ENCODE assay signal across 9 cellular contexts in the genomic region with DNA sequence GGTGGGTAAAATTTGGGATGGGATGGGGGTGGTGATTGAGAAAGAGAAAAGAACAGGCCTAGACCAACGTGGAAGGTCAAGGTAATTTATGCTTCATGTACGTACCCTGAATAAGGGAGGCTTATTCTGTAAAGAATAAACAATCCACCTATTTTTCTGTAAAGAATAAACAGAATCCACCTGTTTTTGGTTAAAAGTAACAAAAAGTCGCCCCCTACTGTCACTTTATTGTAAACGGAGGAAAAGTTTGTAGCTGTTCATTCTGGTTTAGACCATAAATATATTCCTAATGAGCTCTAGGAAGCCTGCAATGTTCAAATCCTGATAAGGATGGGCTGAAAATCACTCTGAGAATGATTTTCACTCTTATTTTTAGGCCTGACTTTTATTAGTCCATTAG. TPM values are rescaled to one million over a fixed set of nuclear protein-coding genes. Genes with fewer than 3 reads are reported as not detected.
DNase-seq lines count a peak whose midpoint lies in the region; ATAC-seq and TF ChIP-seq lines count a peak whose summit lies in the region.
"Had no signal": no experiment of that assay in that cellular context is flagged by ENCODE, and none has a peak within 500 bp of the region (broad histone marks: within the 10 kb centered on the region; RNA-seq: fewer than 3 reads in every experiment).

No MANE protein-coding gene starts in this region.

- no peaks in the 10 kb centered on the region for H3K36me3 Mint-ChIP-seq in natural killer cell
- H3K36me3 Mint-ChIP-seq in natural killer cell treated with Interleukin-12 subunit alpha and Interleukin-12 subunit beta and Interleukin-15 and Interleukin-18, amount 100 ng/mL, for 72 hours, result peaks cover 6% of the 10 kb centered on the region
- H3K36me3 Mint-ChIP-seq in CD4-positive, alpha-beta memory T cell, result peaks cover 11 to 14% of the 10 kb centered on the region in 2 donors

- DNase-seq in natural killer cell, result no peak
- no peak for DNase-seq in natural killer cell treated with Interleukin-12 subunit alpha and Interleukin-12 subunit beta and Interleukin-15 and Interleukin-18, amount 100 ng/mL, for 72 hours (ENCODE audit: low spot score)
- peak; percentile 28 for DNase-seq in RWPE1 (ENCODE audit: low spot score)
- DNase-seq in globus pallidus (ENCODE audit: low spot score), result peak; percentile 26
- no peak for DNase-seq in SKM-1 (lab: John Stamatoyannopoulos, UW; ENCODE audit: unreplicated experiment)
- DNase-seq in CD4-positive, alpha-beta memory T cell, result no peak

- intact Hi-C loops in natural killer cell (cut with micrococcal nuclease), result no loop called here
- intact Hi-C loops in CD4-positive, alpha-beta memory T cell (cut with micrococcal nuclease), result loop anchor here (5.0 kb wide), 1 partner anchor 484 kb away; a partner anchor contains a TSS

- H3K4me1 ChIP-seq in CD4-positive, alpha-beta memory T cell (ENCODE audit: insufficient read depth, low read length), result no peaks in the 10 kb centered on the region

- H3K27ac Mint-ChIP-seq in natural killer cell, result no peak overlapping the region
- no peak overlapping the region for H3K27ac Mint-ChIP-seq in natural killer cell treated with Interleukin-12 subunit alpha and Interleukin-12 subunit beta and Interleukin-15 and Interleukin-18, amount 100 ng/mL, for 72 hours
- no peak overlapping the region for H3K27ac Mint-ChIP-seq in CD4-positive, alpha-beta memory T cell

- H3K27ac ChIP-seq in RWPE1, result no peak overlapping the region
- no peak overlapping the region for H3K27ac ChIP-seq in CD4-positive, alpha-beta memory T cell (ENCODE audit: low read depth, low read length)
- H3K27ac ChIP-seq: neutrophil had no signal

- no peaks in the 10 kb centered on the region for H3K27me3 Mint-ChIP-seq in natural killer cell (ENCODE audit: low read depth in 2 of 2)
- H3K27me3 Mint-ChIP-seq in natural killer cell treated with Interleukin-12 subunit alpha and Interleukin-12 subunit beta and Interleukin-15 and Interleukin-18, amount 100 ng/mL, for 72 hours, result no peaks in the 10 kb centered on the region
- no peaks in the 10 kb centered on the region for H3K27me3 Mint-ChIP-seq in CD4-positive, alpha-beta memory T cell

- peak; percentile 40 for TF ChIP-seq CTCF in natural killer cell (IDR thresholded peaks at IDR 0.05)
- TF ChIP-seq CTCF in RWPE1 (conservative IDR thresholded peaks at IDR 0.05; ENCODE audit: low read depth), result peak; percentile 52; the same call in 1 of the 2 replicates

- CTCF ChIA-PET in RWPE1 (lab: Yijun Ruan, JAX), result interaction anchor here (0.6 to 4.5 kb wide), 7 partner anchors 11 to 176 kb away, joined by 3 to 40 read pairs (median 3); no protein-coding TSS in a partner anchor
- CTCF ChIA-PET in CD4-positive, alpha-beta memory T cell (lab: Charles Lee; ENCODE audit: partially characterized antibody), result interaction anchor here (0.7 to 4.1 kb wide), 8 partner anchors 9 to 180 kb away, joined by 3 to 82 read pairs (median 4); a partner anchor contains a TSS

- POLR2A ChIA-PET in RWPE1 (lab: Yijun Ruan, JAX; ENCODE audit: low non-redundant PET), result no interaction called here
- POLR2A ChIA-PET in CD4-positive, alpha-beta memory T cell (lab: Charles Lee; ENCODE audit: partially characterized antibody), result no interaction called here

- no peaks in the 10 kb centered on the region for H3K27me3 ChIP-seq in CD4-positive, alpha-beta memory T cell (ENCODE audit: insufficient read depth, low read length)
- H3K27me3 ChIP-seq: neutrophil had no signal

- no peaks in the 10 kb centered on the region for H3K9me3 ChIP-seq in CD4-positive, alpha-beta memory T cell (ENCODE audit: control insufficient read depth in 1 of 2, low read length in 2 of 2)
- H3K9me3 ChIP-seq: neutrophil had no signal

- ATAC-seq in natural killer cell (no peak), GM21515 (IDR thresholded peaks at IDR 0.05; ENCODE audit: unreplicated experiment) (no peak), GM18517 (IDR thresholded peaks at IDR 0.05; ENCODE audit: unreplicated experiment) (no peak)
- no peak for ATAC-seq in natural killer cell treated with Interleukin-12 subunit alpha and Interleukin-12 subunit beta and Interleukin-15 and Interleukin-18, amount 100 ng/mL, for 72 hours

- no peak overlapping the region for H3K4me3 ChIP-seq in CD4-positive, alpha-beta memory T cell (ENCODE audit: low read length in 2 of 2)

- no peaks in the 10 kb centered on the region for H3K4me1 Mint-ChIP-seq in natural killer cell
- peaks cover 5 to 6% of the 10 kb centered on the region in 2 donors for H3K4me1 Mint-ChIP-seq in natural killer cell treated with Interleukin-12 subunit alpha and Interleukin-12 subunit beta and Interleukin-15 and Interleukin-18, amount 100 ng/mL, for 72 hours (ENCODE audit: low read depth in 2 of 2)
- H3K4me1 Mint-ChIP-seq in CD4-positive, alpha-beta memory T cell, result no peaks in the 10 kb centered on the region

- H3K36me3 ChIP-seq in CD4-positive, alpha-beta memory T cell (ENCODE audit: insufficient read depth, low read length), result peaks cover 9% of the 10 kb centered on the region

- H3K4me3 Mint-ChIP-seq in natural killer cell, result no peak overlapping the region
- H3K4me3 Mint-ChIP-seq in natural killer cell treated with Interleukin-12 subunit alpha and Interleukin-12 subunit beta and Interleukin-15 and Interleukin-18, amount 100 ng/mL, for 72 hours, result no peak overlapping the region
- no peak overlapping the region for H3K4me3 Mint-ChIP-seq in CD4-positive, alpha-beta memory T cell

- no peaks in the 10 kb centered on the region for H3K9me3 Mint-ChIP-seq in natural killer cell
- H3K9me3 Mint-ChIP-seq in natural killer cell treated with Interleukin-12 subunit alpha and Interleukin-12 subunit beta and Interleukin-15 and Interleukin-18, amount 100 ng/mL, for 72 hours, result no peaks in the 10 kb centered on the region
- H3K9me3 Mint-ChIP-seq in CD4-positive, alpha-beta memory T cell, result no peaks in the 10 kb centered on the region

RNA-seq across cellular contexts. Expression of a gene that starts 23.5 kb away (rescaled TPM):
- 10 to 100 TPM; 22.8 to 36.5 (median 29.9) TPM for total RNA-seq in natural killer cell
- 100 to 1,000 TPM in 1 of 2 donors, 10 to 100 TPM in 1; 91.2 to 193 TPM for total RNA-seq in natural killer cell treated with Interleukin-12 subunit alpha and Interleukin-12 subunit beta and Interleukin-15 and Interleukin-18, amount 100 ng/mL, for 72 hours
- 10 to 100 TPM; 47.9 to 51.0 TPM for total RNA-seq in CD4-positive, alpha-beta memory T cell
- polyA plus RNA-seq in CD4-positive, alpha-beta memory T cell, result 100 to 1,000 TPM; 118 to 183 TPM

RNA-seq across cellular contexts. Expression of a gene that starts 24.1 kb away (rescaled TPM):
- total RNA-seq in natural killer cell, result 10 to 100 TPM; 63.4 to 81.3 (median 65.6) TPM
- 10 to 100 TPM; 45.6 to 50.5 TPM for total RNA-seq in natural killer cell treated with Interleukin-12 subunit alpha and Interleukin-12 subunit beta and Interleukin-15 and Interleukin-18, amount 100 ng/mL, for 72 hours
- 10 to 100 TPM; 43.0 to 43.9 TPM for total RNA-seq in CD4-positive, alpha-beta memory T cell
- polyA plus RNA-seq in CD4-positive, alpha-beta memory T cell, result 10 to 100 TPM; 38.8 to 40.7 TPM

Comparison
In these comparisons a context has a peak if more than half of its experiments do, and no peak if none do; other contexts are left out.
1. DNase-seq: peak in RWPE1 (single experiment) and globus pallidus (single experiment); none in natural killer cell (single experiment), natural killer cell treated with Interleukin-12 subunit alpha and Interleukin-12 subunit beta and Interleukin-15 and Interleukin-18, amount 100 ng/mL, for 72 hours (single experiment), SKM-1 (single experiment) and CD4-positive, alpha-beta memory T cell (0 of 5).